ENCODE assay signal across 18 cellular contexts in the genomic region with DNA sequence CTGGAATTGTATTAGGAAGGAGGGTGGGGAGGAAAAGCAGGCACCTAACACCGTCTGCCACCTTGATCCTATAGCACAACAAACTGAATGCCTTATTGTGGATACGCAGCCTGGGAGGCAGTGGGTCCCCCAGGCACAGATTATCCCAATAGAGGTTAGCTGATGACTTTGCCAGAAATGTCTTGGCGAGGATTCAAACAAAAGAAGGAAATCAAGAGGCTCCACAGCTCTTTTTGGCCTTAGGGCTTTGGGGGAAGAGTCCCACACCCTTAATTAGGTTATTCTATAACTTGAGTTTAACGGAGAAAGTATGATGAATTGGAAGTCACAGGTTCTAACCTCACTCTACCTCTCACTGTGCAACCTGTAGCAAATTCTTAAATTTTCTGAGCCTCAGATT.
DNase-seq lines count a peak whose midpoint lies in the region; ATAC-seq, FAIRE-seq and TF ChIP-seq lines count a peak whose summit lies in the region.
"Had no signal": no experiment of that assay in that cellular context is flagged by ENCODE, and none has a peak within 500 bp of the region (broad histone marks: within the 10 kb centered on the region; RNA-seq: fewer than 3 reads in every experiment).

No MANE protein-coding gene starts in this region.

- H4K20me1 ChIP-seq in IMR-90 (ENCODE audit: insufficient read depth, low read length): no peaks in the 10 kb centered on the region

- H3K4me3 Mint-ChIP-seq in activated CD4-positive, alpha-beta T cell treated with anti-CD3 and anti-CD28 coated beads, Interleukin-2, amount 10 ng/mL, durations not matched to agents 7 days and 5 days: no peak overlapping the region
- no peak overlapping the region for H3K4me3 Mint-ChIP-seq in CD4-positive, alpha-beta memory T cell

- no peaks in the 10 kb centered on the region for H3K9me3 ChIP-seq in A549
- H3K9me3 ChIP-seq in IMR-90 (ENCODE audit: control insufficient read depth, insufficient read depth, low read length): no peaks in the 10 kb centered on the region
- H3K9me3 ChIP-seq in SK-N-MC (ENCODE audit: low read depth, low read length): no peaks in the 10 kb centered on the region
- no peaks in the 10 kb centered on the region for H3K9me3 ChIP-seq in CD4-positive, alpha-beta memory T cell (ENCODE audit: control insufficient read depth in 1 of 2, low read length in 2 of 2)
- H3K9me3 ChIP-seq: SK-N-SH had no signal

- no peaks in the 10 kb centered on the region for H3K36me3 Mint-ChIP-seq in activated CD4-positive, alpha-beta T cell treated with anti-CD3 and anti-CD28 coated beads, Interleukin-2, amount 10 ng/mL, durations not matched to agents 7 days and 5 days (ENCODE audit: low read depth)
- no peaks in the 10 kb centered on the region for H3K36me3 Mint-ChIP-seq in CD4-positive, alpha-beta memory T cell

- H2BK20ac ChIP-seq in IMR-90 (ENCODE audit: low read depth, low read length): no peak overlapping the region

- ATAC-seq in A549 (no peak), IMR-90 (ENCODE audit: low read depth) (no peak), GM21717 (IDR thresholded peaks at IDR 0.05; ENCODE audit: unreplicated experiment) (no peak)

- intact Hi-C loops in IMR-90 (cut with micrococcal nuclease): no loop called here
- intact Hi-C loops in CD4-positive, alpha-beta memory T cell (cut with micrococcal nuclease): no loop called here

- FAIRE-seq in A549 (lab: Jason Lieb, UNC): no peak
- FAIRE-seq: RCC 7860 had no signal

- H4K5ac ChIP-seq in IMR-90 (ENCODE audit: low read depth, low read length): 0 out of 2 replicates have a peak overlapping the region, but pooled peaks have one; percentile 6
- H4K5ac ChIP-seq in mesendoderm (ENCODE audit: low read length): no peak overlapping the region

- TF ChIP-seq EP300 in A549 (IDR thresholded peaks at IDR 0.05): no peak

- no peak overlapping the region for H3K4me3 ChIP-seq in A549
- no peak overlapping the region for H3K4me3 ChIP-seq in IMR-90 (ENCODE audit: insufficient read depth, low read depth, low read length)
- peak overlapping the region; percentile 5; the same call in 1 of the 2 replicates for H3K4me3 ChIP-seq in SK-N-MC
- H3K4me3 ChIP-seq in mesendoderm (ENCODE audit: low read length): no peak overlapping the region
- H3K4me3 ChIP-seq in CD4-positive, alpha-beta memory T cell (ENCODE audit: low read length in 2 of 2): no peak overlapping the region

- BruUV-seq in IMR-90 (replicated peaks; lab: Mats Ljungman, UMichigan): no TSS peak

- no peaks in the 10 kb centered on the region for H3K4me1 Mint-ChIP-seq in activated CD4-positive, alpha-beta T cell treated with anti-CD3 and anti-CD28 coated beads, Interleukin-2, amount 10 ng/mL, durations not matched to agents 7 days and 5 days
- no peaks in the 10 kb centered on the region for H3K4me1 Mint-ChIP-seq in CD4-positive, alpha-beta memory T cell

- H3K36me3 ChIP-seq in IMR-90 (ENCODE audit: control insufficient read depth, insufficient read depth, low read length): no peaks in the 10 kb centered on the region
- H3K36me3 ChIP-seq in SK-N-MC (ENCODE audit: insufficient read depth, low read length): no peaks in the 10 kb centered on the region
- no peaks in the 10 kb centered on the region for H3K36me3 ChIP-seq in mesendoderm (ENCODE audit: control insufficient read depth, insufficient read depth, low read length)
- H3K36me3 ChIP-seq in CD4-positive, alpha-beta memory T cell (ENCODE audit: insufficient read depth, low read length): no peaks in the 10 kb centered on the region

- TF ChIP-seq RAD21 in A549 (conservative IDR thresholded peaks at IDR 0.05 in 1 of 2, IDR thresholded peaks at IDR 0.05 in 1 of 2) (no peak), IMR-90 (IDR thresholded peaks at IDR 0.05; ENCODE audit: low read length) (no peak)

- H3K9ac ChIP-seq in IMR-90 (ENCODE audit: low read depth, low read length): no peak overlapping the region
- no peak overlapping the region for H3K9ac ChIP-seq in SK-N-MC (ENCODE audit: insufficient read length)
- no peak overlapping the region for H3K9ac ChIP-seq in mesendoderm (ENCODE audit: low read length)
- H3K9ac ChIP-seq: KMS-11, SK-N-SH had no signal

- DNase-seq in A549 (ENCODE audit: low read depth in 1 of 2, low spot score in 1 of 2): no peak
- no peak for DNase-seq in IMR-90
- DNase-seq in SK-N-MC (ENCODE audit: low read depth, low spot score): no peak
- DNase-seq in mesendoderm: no peak
- no peak for DNase-seq in activated CD4-positive, alpha-beta T cell treated with anti-CD3 and anti-CD28 coated beads, Interleukin-2, amount 10 ng/mL, durations not matched to agents 7 days and 5 days
- no peak for DNase-seq in midbrain (lab: John Stamatoyannopoulos, UW)
- no peak for DNase-seq in CD4-positive, alpha-beta memory T cell
- DNase-seq: COR-L47, DMS79 treated with DMSO at 0.1 percent for 48 hours, NCI-H1694, NCI-H2081, NCI-H2171, NCI-H524 treated with DMSO at 0.1 percent for 48 hours, SHP77 treated with DMSO at 0.1 percent for 48 hours, SK-N-SH had no signal

- H3K27ac Mint-ChIP-seq in activated CD4-positive, alpha-beta T cell treated with anti-CD3 and anti-CD28 coated beads, Interleukin-2, amount 10 ng/mL, durations not matched to agents 7 days and 5 days: no peak overlapping the region
- no peak overlapping the region for H3K27ac Mint-ChIP-seq in CD4-positive, alpha-beta memory T cell

- no peak overlapping the region for H3K56ac ChIP-seq in IMR-90 (ENCODE audit: extremely low read depth, insufficient read depth, low read length)
- H3K56ac ChIP-seq in mesendoderm (ENCODE audit: low read length): peak overlapping the region; percentile 50

- no peaks in the 10 kb centered on the region for H3K9me3 Mint-ChIP-seq in activated CD4-positive, alpha-beta T cell treated with anti-CD3 and anti-CD28 coated beads, Interleukin-2, amount 10 ng/mL, durations not matched to agents 7 days and 5 days
- no peaks in the 10 kb centered on the region for H3K9me3 Mint-ChIP-seq in CD4-positive, alpha-beta memory T cell

- no peak for TF ChIP-seq CTCF in A549 (IDR thresholded peaks at IDR 0.05)
- TF ChIP-seq CTCF in IMR-90 (conservative IDR thresholded peaks at IDR 0.05; ENCODE audit: low read depth, low read length): no peak

- peaks cover 4% of the 10 kb centered on the region; the same call in 1 of the 2 replicates for H3K9me1 ChIP-seq in IMR-90 (ENCODE audit: insufficient read depth, low read length)

- dilution Hi-C loops in IMR-90 (cut with HindIII; ENCODE audit: low sequenced_read_pairs, unreplicated experiment): no loop called here

- H3K4me1 ChIP-seq in A549 (peaks cover 24% of the 10 kb centered on the region), IMR-90 (ENCODE audit: control insufficient read depth, insufficient read depth, low read length) (peaks cover 20% of the 10 kb centered on the region), mesendoderm (ENCODE audit: control insufficient read depth, low read depth, low read length) (no peaks in the 10 kb centered on the region)
- H3K4me1 ChIP-seq in CD4-positive, alpha-beta memory T cell (ENCODE audit: insufficient read depth, low read length): no peaks in the 10 kb centered on the region

- H3K23ac ChIP-seq in IMR-90 (ENCODE audit: low read depth, low read length) (no peak overlapping the region), mesendoderm (ENCODE audit: low read length) (no peak overlapping the region)

- no peak overlapping the region for H2BK15ac ChIP-seq in IMR-90 (ENCODE audit: low read depth, low read length)
- no peak overlapping the region for H2BK15ac ChIP-seq in mesendoderm (replicated peaks; ENCODE audit: low read depth)

- 0 out of 2 replicates have a peak overlapping the region, but pooled peaks have one; percentile 4 for H4K91ac ChIP-seq in IMR-90 (ENCODE audit: insufficient read depth, low read depth, low read length)

- no peak overlapping the region for H4K8ac ChIP-seq in IMR-90 (ENCODE audit: low read depth in 2 of 2, low read length in 2 of 2)
- no peak overlapping the region for H4K8ac ChIP-seq in mesendoderm (ENCODE audit: low read depth, low read length)

- H2AFZ ChIP-seq in IMR-90 (replicated peaks; ENCODE audit: low read length, poor library complexity): no peak overlapping the region

- no peak overlapping the region for H2BK5ac ChIP-seq in IMR-90 (ENCODE audit: low read depth, low read length, poor library complexity, severe bottlenecking)
- no peak overlapping the region for H2BK5ac ChIP-seq in mesendoderm (ENCODE audit: low read length)

- H3K18ac ChIP-seq in IMR-90 (ENCODE audit: low read depth, low read length) (no peak overlapping the region), mesendoderm (ENCODE audit: low read length) (no peak overlapping the region)

- H3K4ac ChIP-seq in IMR-90 (ENCODE audit: low read depth, low read length) (0 out of 2 replicates have a peak overlapping the region, but pooled peaks have one; percentile 31), mesendoderm (ENCODE audit: low read depth, low read length) (no peak overlapping the region)

- POLR2A ChIA-PET in A549 (lab: Yijun Ruan, JAX): no interaction called here
- POLR2A ChIA-PET in IMR-90 (lab: Charles Lee; ENCODE audit: unreplicated experiment): no interaction called here
- POLR2A ChIA-PET in activated CD4-positive, alpha-beta T cell treated with anti-CD3 and anti-CD28 coated beads, Interleukin-2, amount 10 ng/mL, durations not matched to agents 7 days and 5 days (lab: Charles Lee): no interaction called here
- POLR2A ChIA-PET in CD4-positive, alpha-beta memory T cell (lab: Charles Lee; ENCODE audit: partially characterized antibody): interaction anchor here (0.8 kb wide), 1 partner anchor 35 kb away, joined by 3 read pairs; no protein-coding TSS in a partner anchor

- no peaks in the 10 kb centered on the region for H3K27me3 ChIP-seq in IMR-90 (ENCODE audit: control insufficient read depth, insufficient read depth, low read length)
- H3K27me3 ChIP-seq in mesendoderm (ENCODE audit: insufficient read depth, low read length, poor library complexity): no peaks in the 10 kb centered on the region
- H3K27me3 ChIP-seq in CD4-positive, alpha-beta memory T cell (ENCODE audit: insufficient read depth, low read length): no peaks in the 10 kb centered on the region

- peak overlapping the region; percentile 20; the same call in 1 of the 2 replicates for H2BK120ac ChIP-seq in IMR-90 (ENCODE audit: low read depth, low read length)
- H2BK120ac ChIP-seq in mesendoderm (ENCODE audit: low read depth, low read length): no peak overlapping the region

- CTCF ChIA-PET in A549 (lab: Yijun Ruan, JAX): interaction anchor here (3.2 kb wide), 1 partner anchor 49 kb away, joined by 10 read pairs; no protein-coding TSS in a partner anchor
- CTCF ChIA-PET in IMR-90 (lab: Yijun Ruan, JAX): no interaction called here
- CTCF ChIA-PET in activated CD4-positive, alpha-beta T cell treated with anti-CD3 and anti-CD28 coated beads, Interleukin-2, amount 10 ng/mL, durations not matched to agents 7 days and 5 days (lab: Charles Lee): interaction anchor here (1.3 kb wide), 1 partner anchor 18 kb away, joined by 4 read pairs; no protein-coding TSS in a partner anchor
- CTCF ChIA-PET in CD4-positive, alpha-beta memory T cell (lab: Charles Lee; ENCODE audit: partially characterized antibody): no interaction called here

- H3K27me3 Mint-ChIP-seq in activated CD4-positive, alpha-beta T cell treated with anti-CD3 and anti-CD28 coated beads, Interleukin-2, amount 10 ng/mL, durations not matched to agents 7 days and 5 days: peaks cover 14% of the 10 kb centered on the region
- peaks cover 9 to 28% of the 10 kb centered on the region in 2 donors for H3K27me3 Mint-ChIP-seq in CD4-positive, alpha-beta memory T cell

- H3K14ac ChIP-seq in IMR-90 (replicated peaks; ENCODE audit: low read depth, low read length): 0 out of 2 replicates have a peak overlapping the region, but pooled peaks have one; percentile 6

- H3K4me2 ChIP-seq in A549: peak overlapping the region; percentile 41; the same call in 2 of the 3 replicates
- H3K4me2 ChIP-seq in IMR-90 (ENCODE audit: low read depth, low read length): no peak overlapping the region
- H3K4me2 ChIP-seq in mesendoderm (ENCODE audit: low read length): no peak overlapping the region
- H3K4me2 ChIP-seq: KMS-11, SK-N-SH had no signal

- TF ChIP-seq POLR2A in A549 (IDR thresholded peaks at IDR 0.05; ENCODE audit: low read length) (no peak), IMR-90 (IDR thresholded peaks at IDR 0.05; ENCODE audit: low read depth, low read length) (no peak)

- H3K79me2 ChIP-seq in mesendoderm (ENCODE audit: control insufficient read depth, insufficient read depth, low read length): no peaks in the 10 kb centered on the region

- H3K79me1 ChIP-seq in IMR-90 (ENCODE audit: low read depth in 1 of 2, low read length in 2 of 2): no peaks in the 10 kb centered on the region
- no peaks in the 10 kb centered on the region for H3K79me1 ChIP-seq in mesendoderm (ENCODE audit: low read length)

- peak overlapping the region; percentile 62; the same call in 1 of the 2 replicates for H2AK5ac ChIP-seq in IMR-90 (ENCODE audit: low read depth, low read length)
- no peak overlapping the region for H2AK5ac ChIP-seq in mesendoderm (ENCODE audit: low read length)

- no peak overlapping the region for H2AK9ac ChIP-seq in IMR-90 (replicated peaks; ENCODE audit: low read depth, low read length, poor library complexity)

- H3K27ac ChIP-seq in A549: peak overlapping the region; percentile 54 to 81; a peak in 4 of 6 replicates
- no peak overlapping the region for H3K27ac ChIP-seq in IMR-90 (ENCODE audit: insufficient read depth, low read length)
- no peak overlapping the region; the same call in 1 of the 2 replicates for H3K27ac ChIP-seq in SK-N-MC
- H3K27ac ChIP-seq in mesendoderm (ENCODE audit: low read depth, low read length): no peak overlapping the region
- no peak overlapping the region for H3K27ac ChIP-seq in CD4-positive, alpha-beta memory T cell (ENCODE audit: low read depth, low read length)
- H3K27ac ChIP-seq: KMS-11 had no signal

- 59% methylated on average over 4 of the region's 4 CpGs for WGBS in A549 (ENCODE audit: missing lambda C conversion rate)
- WGBS in IMR-90 (ENCODE audit: extremely low coverage in 2 of 2, insufficient read length in 1 of 2), 2 experiments: no CpG with 5 or more reads among the region's 4 CpGs
- no CpG with 5 or more reads among the region's 4 CpGs for WGBS in mesendoderm (ENCODE audit: extremely low coverage, insufficient coverage, low lambda C conversion rate)

- in situ Hi-C loops in IMR-90 (cut with MboI; ENCODE audit: low sequenced_read_pairs): no loop called here

Comparison
In these comparisons a context has a peak if more than half of its experiments do, and no peak if none do; other contexts are left out.
1. H3K27ac ChIP-seq: peak in A549 (2 of 2); none in IMR-90 (single experiment), SK-N-MC (single experiment), mesendoderm (single experiment) and CD4-positive, alpha-beta memory T cell (single experiment).
2. CTCF ChIA-PET loops: an anchor here in A549 (3.2 kb wide) and activated CD4-positive, alpha-beta T cell treated with anti-CD3 and anti-CD28 coated beads, Interleukin-2, amount 10 ng/mL, durations not matched to agents 7 days and 5 days (1.3 kb wide); none called in IMR-90 and CD4-positive, alpha-beta memory T cell.